Comparison of ENCODE assay signal across 12 cellular contexts in genomic region chr9:126151671-126152050, GRCh38.
DNase-seq lines count a peak whose midpoint lies in the region; ATAC-seq and TF ChIP-seq lines count a peak whose summit lies in the region.
"Had no signal": no experiment of that assay in that cellular context is flagged by ENCODE, and none has a peak within 500 bp of the region (broad histone marks: within the 10 kb centered on the region; RNA-seq: fewer than 3 reads in every experiment).

No MANE protein-coding gene starts in this region.

- no peak for TF ChIP-seq CTCF in upper lobe of right lung (IDR thresholded peaks at IDR 0.05)
- TF ChIP-seq CTCF in GM20000 (IDR thresholded peaks at IDR 0.05; ENCODE audit: extremely low read depth, missing control alignments): no peak

- ATAC-seq in left colon (peak; percentile 72), upper lobe of right lung (peak; percentile 81), HG03439 (IDR thresholded peaks at IDR 0.05; ENCODE audit: unreplicated experiment) (no peak)
- ATAC-seq: naive thymus-derived CD8-positive, alpha-beta T cell had no signal

- DNase-seq in activated CD8-positive, alpha-beta memory T cell treated with anti-CD3 and anti-CD28 coated beads for 24 hours: peak; percentile 24
- no peak for DNase-seq in activated CD8-positive, alpha-beta memory T cell treated with anti-CD3 and anti-CD28 coated beads, Interleukin-2, amount 50 U/mL, for 4 hours
- peak; percentile 77 for DNase-seq in NCI-H748 treated with DMSO at 0.1 percent for 48 hours (lab: John Stamatoyannopoulos, UW)
- no peak for DNase-seq in left colon
- DNase-seq in upper lobe of right lung: peak; percentile 58
- no peak for DNase-seq in GM20000 (ENCODE audit: low spot score)
- DNase-seq in activated CD4-positive, alpha-beta T cell treated with anti-CD3 and anti-CD28 coated beads for 1 hour: no peak
- DNase-seq: activated T-cell treated with anti-CD3 and anti-CD28 coated beads for 4 hours; naive thymus-derived CD8-positive, alpha-beta T cell; stimulated activated CD4-positive, alpha-beta T cell treated with anti-CD3 and anti-CD28 coated beads, Interleukin-12 subunit alpha, Interleukin-12 subunit beta, amount 100 ng/mL, for 4 hours had no signal

- no peak overlapping the region for H3K4me3 ChIP-seq in upper lobe of right lung
- H3K4me3 ChIP-seq: HAP-1 had no signal

- peaks cover 20% of the 10 kb centered on the region for H3K27me3 ChIP-seq in upper lobe of right lung

- H3K36me3 ChIP-seq in upper lobe of right lung: no peaks in the 10 kb centered on the region
- H3K36me3 ChIP-seq: HAP-1 had no signal

- no peak overlapping the region for H3K27ac ChIP-seq in upper lobe of right lung

- no peaks in the 10 kb centered on the region for H3K9me3 ChIP-seq in upper lobe of right lung
- H3K9me3 ChIP-seq: HAP-1 had no signal

- intact Hi-C loops in left colon (cut with DNase I, micrococcal nuclease) (no loop called here), upper lobe of right lung (cut with DNase I) (no loop called here)

- no peaks in the 10 kb centered on the region for H3K4me1 ChIP-seq in upper lobe of right lung

Comparison
In these comparisons a context has a peak if more than half of its experiments do, and no peak if none do; other contexts are left out.
1. DNase-seq: peak in activated CD8-positive, alpha-beta memory T cell treated with anti-CD3 and anti-CD28 coated beads for 24 hours (single experiment), NCI-H748 treated with DMSO at 0.1 percent for 48 hours (single experiment) and upper lobe of right lung (single experiment); none in activated CD8-positive, alpha-beta memory T cell treated with anti-CD3 and anti-CD28 coated beads, Interleukin-2, amount 50 U/mL, for 4 hours (single experiment), left colon (0 of 2), GM20000 (single experiment) and activated CD4-positive, alpha-beta T cell treated with anti-CD3 and anti-CD28 coated beads for 1 hour (single experiment).